In genomic region chr2:144524190-144524957, GRCh38 we compare ENCODE assay signal across 8 cellular contexts. TPM values are rescaled to one million over a fixed set of nuclear protein-coding genes. Genes with fewer than 3 reads are reported as not detected.
A peak's percentile ranks its signal among the peaks of the same experiment; 100 is the strongest.
DNase-seq lines count a peak whose midpoint lies in the region; ATAC-seq and TF ChIP-seq lines count a peak whose summit lies in the region.

No MANE protein-coding gene starts in this region.

- no peaks in the 10 kb centered on the region for H3K36me3 Mint-ChIP-seq in activated naive CD4-positive, alpha-beta T cell treated with anti-CD3 and anti-CD28 coated beads, Interleukin-2, amount 50 U/mL, for 24 hours
- peaks cover 0 to 2% (median 0%) of the 10 kb centered on the region in 3 donors for H3K36me3 Mint-ChIP-seq in naive thymus-derived CD8-positive, alpha-beta T cell

- H3K9me3 Mint-ChIP-seq in activated naive CD4-positive, alpha-beta T cell treated with anti-CD3 and anti-CD28 coated beads, Interleukin-2, amount 50 U/mL, for 24 hours, result no peaks in the 10 kb centered on the region
- H3K9me3 Mint-ChIP-seq in naive thymus-derived CD8-positive, alpha-beta T cell, result no peaks in the 10 kb centered on the region

- H4K20me1 ChIP-seq in fibroblast of lung (ENCODE audit: control insufficient read depth, extremely low read depth, insufficient read depth, low read length), result no peaks in the 10 kb centered on the region

- no peak for TF ChIP-seq CTCF in fibroblast of lung (conservative IDR thresholded peaks at IDR 0.05 in 1 of 2, IDR thresholded peaks at IDR 0.05 in 1 of 2; ENCODE audit: low read depth in 1 of 2, low read length in 2 of 2)

- no peaks in the 10 kb centered on the region for H3K27me3 ChIP-seq in fibroblast of lung (ENCODE audit: control insufficient read depth, insufficient read depth, low read length)

- POLR2A ChIA-PET in naive thymus-derived CD8-positive, alpha-beta T cell (lab: Charles Lee), result no interaction called here

- peaks cover 3% of the 10 kb centered on the region for H3K79me2 ChIP-seq in fibroblast of lung (ENCODE audit: control insufficient read depth, insufficient read depth, low read length)

- no peak for DNase-seq in activated naive CD4-positive, alpha-beta T cell (lab: John Stamatoyannopoulos, UW)
- DNase-seq in UCSD-AML1 (lab: John Stamatoyannopoulos, UW; ENCODE audit: unreplicated experiment) (peak; percentile 69), fibroblast of lung (ENCODE audit: low read depth in 2 of 2) (peak; percentile 20 to 63)
- DNase-seq in naive thymus-derived CD8-positive, alpha-beta T cell, result peak in 1 of 10 donors; percentile 24

- peak overlapping the region; percentile 34 for H3K9ac ChIP-seq in fibroblast of lung (ENCODE audit: insufficient read depth, low read length)

- H3K4me3 Mint-ChIP-seq in activated naive CD4-positive, alpha-beta T cell treated with anti-CD3 and anti-CD28 coated beads, Interleukin-2, amount 50 U/mL, for 24 hours, result peak overlapping the region; percentile 84
- peak overlapping the region; percentile 72 to 91 (median 85) for H3K4me3 Mint-ChIP-seq in naive thymus-derived CD8-positive, alpha-beta T cell

- H3K4me2 ChIP-seq in fibroblast of lung (ENCODE audit: extremely low read depth, insufficient read depth, low read length), result peak overlapping the region; percentile 79

- no peaks in the 10 kb centered on the region for H3K36me3 ChIP-seq in fibroblast of lung (ENCODE audit: control insufficient read depth, insufficient read depth, low read length)

- no peaks in the 10 kb centered on the region for H3K9me3 ChIP-seq in fibroblast of lung (ENCODE audit: control insufficient read depth, insufficient read depth, low read depth, low read length)

- H3K27ac Mint-ChIP-seq in activated naive CD4-positive, alpha-beta T cell treated with anti-CD3 and anti-CD28 coated beads, Interleukin-2, amount 50 U/mL, for 24 hours, result peak overlapping the region; percentile 2
- peak overlapping the region in 6 of 10 donors; percentile 6 to 67 (median 38) for H3K27ac Mint-ChIP-seq in naive thymus-derived CD8-positive, alpha-beta T cell

- ATAC-seq in naive thymus-derived CD8-positive, alpha-beta T cell, result peak; percentile 27 to 63
- ATAC-seq in GM18909 (IDR thresholded peaks at IDR 0.05; ENCODE audit: poor library complexity, unreplicated experiment) (no peak), GM19452 (IDR thresholded peaks at IDR 0.05; ENCODE audit: unreplicated experiment) (no peak), GM21529 (IDR thresholded peaks at IDR 0.05; ENCODE audit: unreplicated experiment) (no peak)

- peaks cover 3% of the 10 kb centered on the region for H3K4me1 ChIP-seq in fibroblast of lung (ENCODE audit: control insufficient read depth, extremely low read depth, insufficient read depth, low read length)

- peaks cover 46% of the 10 kb centered on the region for H3K27me3 Mint-ChIP-seq in activated naive CD4-positive, alpha-beta T cell treated with anti-CD3 and anti-CD28 coated beads, Interleukin-2, amount 50 U/mL, for 24 hours
- H3K27me3 Mint-ChIP-seq in naive thymus-derived CD8-positive, alpha-beta T cell, result peaks cover 31 to 58% (median 37%) of the 10 kb centered on the region in 5 donors

- peak overlapping the region; percentile 65 to 71 (median 69) for H3K4me3 ChIP-seq in fibroblast of lung (replicated peaks in 1 of 4; ENCODE audit: control extremely low read depth in 1 of 4, insufficient read depth in 1 of 4, low read depth in 3 of 4, low read length in 4 of 4)

- peaks cover 21% of the 10 kb centered on the region for H3K4me1 Mint-ChIP-seq in activated naive CD4-positive, alpha-beta T cell treated with anti-CD3 and anti-CD28 coated beads, Interleukin-2, amount 50 U/mL, for 24 hours
- H3K4me1 Mint-ChIP-seq in naive thymus-derived CD8-positive, alpha-beta T cell, result peaks cover 16 to 32% (median 19%) of the 10 kb centered on the region in 4 donors

- H3K27ac ChIP-seq in fibroblast of lung (ENCODE audit: insufficient read depth, low read length), result peak overlapping the region; percentile 72

- peak overlapping the region; percentile 65 for H2AFZ ChIP-seq in fibroblast of lung (ENCODE audit: low read length)

RNA-seq across cellular contexts. Expression of gene ZEB2, which starts 4.5 kb away (rescaled TPM):
- 68.8 and 91.0 TPM in 2 replicates for total RNA-seq in fibroblast of lung
- polyA plus RNA-seq in fibroblast of lung, result 62.7 and 130 TPM in 2 replicates
- polyA plus RNA-seq in fibroblast of lung (2012), result 35.8 and 75.9 TPM in 2 replicates
- polyA minus RNA-seq in fibroblast of lung (ENCODE audit: low replicate concordance), result 89.0 and 128 TPM in 2 replicates
- 1 to 10 TPM; 8.2 to 9.4 TPM for total RNA-seq in naive thymus-derived CD8-positive, alpha-beta T cell
- polyA plus RNA-seq in naive thymus-derived CD8-positive, alpha-beta T cell, result 10 to 100 TPM in 1 of 3 donors, under 1 TPM in 2; 0.08 to 18.8 (median 0.58) TPM

Comparison
In these comparisons a context has a peak if more than half of its experiments do, and no peak if none do; other contexts are left out.
1. DNase-seq: peak in UCSD-AML1 (single experiment) and fibroblast of lung (2 of 2); none in activated naive CD4-positive, alpha-beta T cell (0 of 4).
2. ATAC-seq: peak in naive thymus-derived CD8-positive, alpha-beta T cell (2 of 2); none in GM18909 (single experiment), GM19452 (single experiment) and GM21529 (single experiment).